In the genomic region with DNA sequence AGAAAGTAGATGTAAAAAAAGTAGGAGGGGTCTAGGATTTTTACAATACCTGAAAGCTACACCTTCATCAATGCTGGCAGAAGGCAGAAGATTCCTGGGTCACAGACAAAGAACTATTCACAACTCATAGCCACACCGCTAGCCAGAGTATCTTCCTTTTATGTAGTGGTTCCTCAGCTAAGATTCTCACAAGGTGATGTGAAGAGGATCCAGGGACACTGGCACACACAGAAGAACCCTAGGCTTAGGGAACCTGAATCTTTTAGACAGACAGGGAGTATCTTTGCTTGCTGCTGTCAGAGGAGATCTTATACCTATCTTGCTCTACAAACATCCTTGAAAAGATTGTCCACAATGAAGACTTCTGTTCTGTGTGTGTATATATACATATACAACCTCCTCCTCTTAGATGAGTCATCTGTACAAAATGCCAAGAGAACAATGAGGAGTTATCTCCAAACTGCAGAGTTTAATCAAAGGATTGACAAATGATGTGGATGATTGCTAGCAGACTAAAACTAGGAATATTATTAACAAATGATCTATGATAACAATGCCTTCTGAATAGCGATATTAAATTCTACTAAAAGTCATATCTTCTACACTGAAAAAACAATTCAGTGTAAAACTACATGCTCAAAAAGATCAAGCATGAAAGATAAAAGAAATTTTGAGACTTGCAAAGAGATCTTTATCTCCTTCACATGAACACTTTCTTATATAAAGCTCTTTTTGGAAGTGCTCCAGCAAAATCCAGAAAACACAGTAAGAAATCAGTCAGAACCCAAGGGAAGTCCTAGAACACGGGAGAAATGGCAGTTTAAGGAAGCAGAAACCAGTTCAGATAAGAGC, we compare ENCODE assay signal across 1 cellular context.
A peak's percentile ranks its signal among the peaks of the same experiment; 100 is the strongest.
TF ChIP-seq lines count a peak whose summit lies in the region.

No MANE protein-coding gene starts in this region.

TF ChIP-seq in HepG2, 621 proteins besides CTCF, POLR2A, EP300 and RAD21 (continued from another document and continues in another):
- TF ChIP-seq, protein P1, sequence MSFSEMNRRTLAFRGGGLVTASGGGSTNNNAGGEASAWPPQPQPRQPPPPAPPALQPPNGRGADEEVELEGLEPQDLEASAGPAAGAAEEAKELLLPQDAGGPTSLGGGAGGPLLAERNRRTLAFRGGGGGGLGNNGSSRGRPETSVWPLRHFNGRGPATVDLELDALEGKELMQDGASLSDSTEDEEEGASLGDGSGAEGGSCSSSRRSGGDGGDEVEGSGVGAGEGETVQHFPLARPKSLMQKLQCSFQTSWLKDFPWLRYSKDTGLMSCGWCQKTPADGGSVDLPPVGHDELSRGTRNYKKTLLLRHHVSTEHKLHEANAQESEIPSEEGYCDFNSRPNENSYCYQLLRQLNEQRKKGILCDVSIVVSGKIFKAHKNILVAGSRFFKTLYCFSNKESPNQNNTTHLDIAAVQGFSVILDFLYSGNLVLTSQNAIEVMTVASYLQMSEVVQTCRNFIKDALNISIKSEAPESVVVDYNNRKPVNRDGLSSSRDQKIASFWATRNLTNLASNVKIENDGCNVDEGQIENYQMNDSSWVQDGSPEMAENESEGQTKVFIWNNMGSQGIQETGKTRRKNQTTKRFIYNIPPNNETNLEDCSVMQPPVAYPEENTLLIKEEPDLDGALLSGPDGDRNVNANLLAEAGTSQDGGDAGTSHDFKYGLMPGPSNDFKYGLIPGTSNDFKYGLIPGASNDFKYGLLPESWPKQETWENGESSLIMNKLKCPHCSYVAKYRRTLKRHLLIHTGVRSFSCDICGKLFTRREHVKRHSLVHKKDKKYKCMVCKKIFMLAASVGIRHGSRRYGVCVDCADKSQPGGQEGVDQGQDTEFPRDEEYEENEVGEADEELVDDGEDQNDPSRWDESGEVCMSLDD (CRISPR knock-in tag; IDR thresholded peaks at IDR 0.05; ENCODE audit: borderline replicate concordance): no peak
- TF ChIP-seq, protein P2, sequence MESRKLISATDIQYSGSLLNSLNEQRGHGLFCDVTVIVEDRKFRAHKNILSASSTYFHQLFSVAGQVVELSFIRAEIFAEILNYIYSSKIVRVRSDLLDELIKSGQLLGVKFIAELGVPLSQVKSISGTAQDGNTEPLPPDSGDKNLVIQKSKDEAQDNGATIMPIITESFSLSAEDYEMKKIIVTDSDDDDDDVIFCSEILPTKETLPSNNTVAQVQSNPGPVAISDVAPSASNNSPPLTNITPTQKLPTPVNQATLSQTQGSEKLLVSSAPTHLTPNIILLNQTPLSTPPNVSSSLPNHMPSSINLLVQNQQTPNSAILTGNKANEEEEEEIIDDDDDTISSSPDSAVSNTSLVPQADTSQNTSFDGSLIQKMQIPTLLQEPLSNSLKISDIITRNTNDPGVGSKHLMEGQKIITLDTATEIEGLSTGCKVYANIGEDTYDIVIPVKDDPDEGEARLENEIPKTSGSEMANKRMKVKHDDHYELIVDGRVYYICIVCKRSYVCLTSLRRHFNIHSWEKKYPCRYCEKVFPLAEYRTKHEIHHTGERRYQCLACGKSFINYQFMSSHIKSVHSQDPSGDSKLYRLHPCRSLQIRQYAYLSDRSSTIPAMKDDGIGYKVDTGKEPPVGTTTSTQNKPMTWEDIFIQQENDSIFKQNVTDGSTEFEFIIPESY (CRISPR knock-in tag; IDR thresholded peaks at IDR 0.05): no peak
- TF ChIP-seq ZNF577 (CRISPR knock-in tag; IDR thresholded peaks at IDR 0.05; ENCODE audit: borderline replicate concordance, low read depth) (no peak), PITX1 (CRISPR knock-in tag; IDR thresholded peaks at IDR 0.05) (no peak), SUZ12 (IDR thresholded peaks at IDR 0.05; ENCODE audit: low read depth, low read length) (no peak), ZNF552 (CRISPR knock-in tag; IDR thresholded peaks at IDR 0.05; ENCODE audit: borderline replicate concordance) (no peak), ZSCAN21 (CRISPR knock-in tag; IDR thresholded peaks at IDR 0.05; ENCODE audit: borderline replicate concordance) (no peak), JDP2 (CRISPR knock-in tag; IDR thresholded peaks at IDR 0.05; ENCODE audit: borderline replicate concordance) (no peak), SOX6 (IDR thresholded peaks at IDR 0.05) (no peak), SOX6 (CRISPR knock-in tag; IDR thresholded peaks at IDR 0.05) (peak; percentile 64; the same call in 1 of the 2 replicates), TSC22D2 (CRISPR knock-in tag; IDR thresholded peaks at IDR 0.05; ENCODE audit: borderline replicate concordance) (no peak), FOSL2 (CRISPR knock-in tag; IDR thresholded peaks at IDR 0.05) (peak; percentile 65), RBFOX2 (IDR thresholded peaks at IDR 0.05; ENCODE audit: low read depth, low read length) (no peak), ZNF879 (CRISPR knock-in tag; IDR thresholded peaks at IDR 0.05) (no peak), ELF3 (CRISPR knock-in tag; IDR thresholded peaks at IDR 0.05) (0 out of 2 replicates have a peak, but pooled peaks have one; percentile 21), EZH2 (conservative IDR thresholded peaks at IDR 0.05; ENCODE audit: low read depth, low read length) (no peak), ZNF737 (CRISPR knock-in tag; IDR thresholded peaks at IDR 0.05; ENCODE audit: borderline replicate concordance) (no peak), MEF2D (CRISPR knock-in tag; IDR thresholded peaks at IDR 0.05) (no peak), SMAD1 (CRISPR knock-in tag; IDR thresholded peaks at IDR 0.05; ENCODE audit: borderline replicate concordance, low read depth) (no peak), POLR2G (IDR thresholded peaks at IDR 0.05; ENCODE audit: low read depth, low read length) (no peak), ZNF331 (CRISPR knock-in tag; IDR thresholded peaks at IDR 0.05) (no peak), ZNF180 (CRISPR knock-in tag; IDR thresholded peaks at IDR 0.05; ENCODE audit: borderline replicate concordance, low read depth) (no peak), POLR2AphosphoS2 (IDR thresholded peaks at IDR 0.05; ENCODE audit: low read depth, low read length) (no peak), THAP11 (CRISPR knock-in tag; IDR thresholded peaks at IDR 0.05) (no peak), ATF7-NPFF (CRISPR knock-in tag; IDR thresholded peaks at IDR 0.05; ENCODE audit: low read depth) (no peak), ZNF234 (CRISPR knock-in tag; conservative IDR thresholded peaks at IDR 0.05) (no peak), ZNF570 (CRISPR knock-in tag; IDR thresholded peaks at IDR 0.05; ENCODE audit: borderline replicate concordance) (no peak), JUNB (CRISPR knock-in tag; IDR thresholded peaks at IDR 0.05; ENCODE audit: borderline replicate concordance) (peak; percentile 69; the same call in 1 of the 2 replicates), TCF12 (IDR thresholded peaks at IDR 0.05) (no peak), TCF12 (CRISPR knock-in tag; IDR thresholded peaks at IDR 0.05) (no peak), RFX1 (IDR thresholded peaks at IDR 0.05) (no peak)
- TF ChIP-seq, protein P3, sequence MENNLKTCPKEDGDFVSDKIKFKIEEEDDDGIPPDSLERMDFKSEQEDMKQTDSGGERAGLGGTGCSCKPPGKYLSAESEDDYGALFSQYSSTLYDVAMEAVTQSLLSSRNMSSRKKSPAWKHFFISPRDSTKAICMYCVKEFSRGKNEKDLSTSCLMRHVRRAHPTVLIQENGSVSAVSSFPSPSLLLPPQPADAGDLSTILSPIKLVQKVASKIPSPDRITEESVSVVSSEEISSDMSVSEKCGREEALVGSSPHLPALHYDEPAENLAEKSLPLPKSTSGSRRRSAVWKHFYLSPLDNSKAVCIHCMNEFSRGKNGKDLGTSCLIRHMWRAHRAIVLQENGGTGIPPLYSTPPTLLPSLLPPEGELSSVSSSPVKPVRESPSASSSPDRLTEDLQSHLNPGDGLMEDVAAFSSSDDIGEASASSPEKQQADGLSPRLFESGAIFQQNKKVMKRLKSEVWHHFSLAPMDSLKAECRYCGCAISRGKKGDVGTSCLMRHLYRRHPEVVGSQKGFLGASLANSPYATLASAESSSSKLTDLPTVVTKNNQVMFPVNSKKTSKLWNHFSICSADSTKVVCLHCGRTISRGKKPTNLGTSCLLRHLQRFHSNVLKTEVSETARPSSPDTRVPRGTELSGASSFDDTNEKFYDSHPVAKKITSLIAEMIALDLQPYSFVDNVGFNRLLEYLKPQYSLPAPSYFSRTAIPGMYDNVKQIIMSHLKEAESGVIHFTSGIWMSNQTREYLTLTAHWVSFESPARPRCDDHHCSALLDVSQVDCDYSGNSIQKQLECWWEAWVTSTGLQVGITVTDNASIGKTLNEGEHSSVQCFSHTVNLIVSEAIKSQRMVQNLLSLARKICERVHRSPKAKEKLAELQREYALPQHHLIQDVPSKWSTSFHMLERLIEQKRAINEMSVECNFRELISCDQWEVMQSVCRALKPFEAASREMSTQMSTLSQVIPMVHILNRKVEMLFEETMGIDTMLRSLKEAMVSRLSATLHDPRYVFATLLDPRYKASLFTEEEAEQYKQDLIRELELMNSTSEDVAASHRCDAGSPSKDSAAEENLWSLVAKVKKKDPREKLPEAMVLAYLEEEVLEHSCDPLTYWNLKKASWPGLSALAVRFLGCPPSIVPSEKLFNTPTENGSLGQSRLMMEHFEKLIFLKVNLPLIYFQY (CRISPR knock-in tag; IDR thresholded peaks at IDR 0.05; ENCODE audit: borderline replicate concordance): no peak
- TF ChIP-seq, protein P4, sequence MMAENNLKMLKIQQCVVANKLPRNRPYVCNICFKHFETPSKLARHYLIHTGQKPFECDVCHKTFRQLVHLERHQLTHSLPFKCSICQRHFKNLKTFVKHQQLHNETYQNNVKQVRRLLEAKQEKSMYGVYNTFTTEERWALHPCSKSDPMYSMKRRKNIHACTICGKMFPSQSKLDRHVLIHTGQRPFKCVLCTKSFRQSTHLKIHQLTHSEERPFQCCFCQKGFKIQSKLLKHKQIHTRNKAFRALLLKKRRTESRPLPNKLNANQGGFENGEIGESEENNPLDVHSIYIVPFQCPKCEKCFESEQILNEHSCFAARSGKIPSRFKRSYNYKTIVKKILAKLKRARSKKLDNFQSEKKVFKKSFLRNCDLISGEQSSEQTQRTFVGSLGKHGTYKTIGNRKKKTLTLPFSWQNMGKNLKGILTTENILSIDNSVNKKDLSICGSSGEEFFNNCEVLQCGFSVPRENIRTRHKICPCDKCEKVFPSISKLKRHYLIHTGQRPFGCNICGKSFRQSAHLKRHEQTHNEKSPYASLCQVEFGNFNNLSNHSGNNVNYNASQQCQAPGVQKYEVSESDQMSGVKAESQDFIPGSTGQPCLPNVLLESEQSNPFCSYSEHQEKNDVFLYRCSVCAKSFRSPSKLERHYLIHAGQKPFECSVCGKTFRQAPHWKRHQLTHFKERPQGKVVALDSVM (CRISPR knock-in tag; IDR thresholded peaks at IDR 0.05): no peak
- TF ChIP-seq, protein P5, sequence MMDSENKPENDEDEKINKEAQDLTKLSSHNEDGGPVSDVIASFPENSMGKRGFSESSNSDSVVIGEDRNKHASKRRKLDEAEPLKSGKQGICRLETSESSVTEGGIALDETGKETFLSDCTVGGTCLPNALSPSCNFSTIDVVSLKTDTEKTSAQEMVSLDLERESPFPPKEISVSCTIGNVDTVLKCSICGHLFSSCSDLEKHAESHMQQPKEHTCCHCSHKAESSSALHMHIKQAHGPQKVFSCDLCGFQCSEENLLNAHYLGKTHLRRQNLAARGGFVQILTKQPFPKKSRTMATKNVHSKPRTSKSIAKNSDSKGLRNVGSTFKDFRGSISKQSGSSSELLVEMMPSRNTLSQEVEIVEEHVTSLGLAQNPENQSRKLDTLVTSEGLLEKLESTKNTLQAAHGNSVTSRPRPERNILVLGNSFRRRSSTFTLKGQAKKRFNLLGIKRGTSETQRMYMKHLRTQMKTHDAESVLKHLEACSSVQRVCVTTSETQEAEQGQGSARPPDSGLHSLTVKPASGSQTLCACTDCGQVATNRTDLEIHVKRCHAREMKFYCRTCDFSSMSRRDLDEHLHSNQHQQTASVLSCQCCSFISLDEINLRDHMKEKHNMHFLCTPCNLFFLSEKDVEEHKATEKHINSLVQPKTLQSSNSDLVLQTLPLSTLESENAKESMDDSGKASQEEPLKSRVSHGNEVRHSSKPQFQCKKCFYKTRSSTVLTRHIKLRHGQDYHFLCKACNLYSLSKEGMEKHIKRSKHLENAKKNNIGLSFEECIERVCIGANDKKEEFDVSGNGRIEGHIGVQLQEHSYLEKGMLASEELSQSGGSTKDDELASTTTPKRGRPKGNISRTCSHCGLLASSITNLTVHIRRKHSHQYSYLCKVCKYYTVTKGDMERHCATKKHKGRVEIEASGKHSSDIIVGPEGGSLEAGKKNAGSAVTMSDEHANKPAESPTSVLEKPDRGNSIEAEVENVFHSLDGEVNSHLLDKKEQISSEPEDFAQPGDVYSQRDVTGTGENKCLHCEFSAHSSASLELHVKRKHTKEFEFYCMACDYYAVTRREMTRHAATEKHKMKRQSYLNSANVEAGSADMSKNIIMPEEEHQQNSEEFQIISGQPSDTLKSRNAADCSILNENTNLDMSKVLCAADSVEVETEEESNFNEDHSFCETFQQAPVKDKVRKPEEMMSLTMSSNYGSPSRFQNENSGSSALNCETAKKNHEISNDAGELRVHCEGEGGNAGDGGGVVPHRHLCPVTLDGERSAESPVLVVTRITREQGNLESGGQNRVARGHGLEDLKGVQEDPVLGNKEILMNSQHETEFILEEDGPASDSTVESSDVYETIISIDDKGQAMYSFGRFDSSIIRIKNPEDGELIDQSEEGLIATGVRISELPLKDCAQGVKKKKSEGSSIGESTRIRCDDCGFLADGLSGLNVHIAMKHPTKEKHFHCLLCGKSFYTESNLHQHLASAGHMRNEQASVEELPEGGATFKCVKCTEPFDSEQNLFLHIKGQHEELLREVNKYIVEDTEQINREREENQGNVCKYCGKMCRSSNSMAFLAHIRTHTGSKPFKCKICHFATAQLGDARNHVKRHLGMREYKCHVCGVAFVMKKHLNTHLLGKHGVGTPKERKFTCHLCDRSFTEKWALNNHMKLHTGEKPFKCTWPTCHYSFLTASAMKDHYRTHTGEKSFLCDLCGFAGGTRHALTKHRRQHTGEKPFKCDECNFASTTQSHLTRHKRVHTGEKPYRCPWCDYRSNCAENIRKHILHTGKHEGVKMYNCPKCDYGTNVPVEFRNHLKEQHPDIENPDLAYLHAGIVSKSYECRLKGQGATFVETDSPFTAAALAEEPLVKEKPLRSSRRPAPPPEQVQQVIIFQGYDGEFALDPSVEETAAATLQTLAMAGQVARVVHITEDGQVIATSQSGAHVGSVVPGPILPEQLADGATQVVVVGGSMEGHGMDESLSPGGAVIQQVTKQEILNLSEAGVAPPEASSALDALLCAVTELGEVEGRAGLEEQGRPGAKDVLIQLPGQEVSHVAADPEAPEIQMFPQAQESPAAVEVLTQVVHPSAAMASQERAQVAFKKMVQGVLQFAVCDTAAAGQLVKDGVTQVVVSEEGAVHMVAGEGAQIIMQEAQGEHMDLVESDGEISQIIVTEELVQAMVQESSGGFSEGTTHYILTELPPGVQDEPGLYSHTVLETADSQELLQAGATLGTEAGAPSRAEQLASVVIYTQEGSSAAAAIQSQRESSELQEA (CRISPR knock-in tag; IDR thresholded peaks at IDR 0.05; ENCODE audit: not compliant biosample characterization): no peak
- TF ChIP-seq, protein P6, sequence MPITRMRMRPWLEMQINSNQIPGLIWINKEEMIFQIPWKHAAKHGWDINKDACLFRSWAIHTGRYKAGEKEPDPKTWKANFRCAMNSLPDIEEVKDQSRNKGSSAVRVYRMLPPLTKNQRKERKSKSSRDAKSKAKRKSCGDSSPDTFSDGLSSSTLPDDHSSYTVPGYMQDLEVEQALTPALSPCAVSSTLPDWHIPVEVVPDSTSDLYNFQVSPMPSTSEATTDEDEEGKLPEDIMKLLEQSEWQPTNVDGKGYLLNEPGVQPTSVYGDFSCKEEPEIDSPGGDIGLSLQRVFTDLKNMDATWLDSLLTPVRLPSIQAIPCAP (CRISPR knock-in tag; IDR thresholded peaks at IDR 0.05; ENCODE audit: low read depth): no peak
- TF ChIP-seq, protein P7, sequence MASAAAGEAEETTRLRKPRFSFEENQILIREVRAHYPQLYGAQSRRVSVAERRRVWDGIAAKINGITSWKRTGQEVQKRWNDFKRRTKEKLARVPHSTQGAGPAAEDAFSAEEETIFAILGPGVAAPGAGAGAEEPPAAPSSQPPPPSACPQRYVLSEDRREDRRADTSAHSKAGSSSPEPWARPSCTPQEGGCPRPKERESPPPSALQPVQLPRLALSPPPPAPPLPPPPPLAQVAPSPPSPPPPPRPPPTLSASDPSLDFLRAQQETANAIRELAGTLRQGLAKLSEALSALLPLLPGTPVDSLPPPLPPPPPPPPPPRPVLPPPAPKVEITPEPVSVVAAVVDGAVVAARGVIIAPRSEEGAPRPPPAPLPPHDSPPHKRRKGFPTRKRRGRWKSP (CRISPR knock-in tag; IDR thresholded peaks at IDR 0.05): no peak
